ENCODE assay signal across 8 cellular contexts in genomic region chr1:173823776-173824314, GRCh38. TPM values are rescaled to one million over a fixed set of nuclear protein-coding genes. Genes with fewer than 3 reads are reported as not detected.
DNase-seq lines count a peak whose midpoint lies in the region; ATAC-seq and TF ChIP-seq lines count a peak whose summit lies in the region.

No MANE protein-coding gene starts in this region.

- DNase-seq in right atrium auricular region (ENCODE audit: low spot score) (no peak), Right ventricle myocardium inferior (ENCODE audit: missing footprints) (no peak), kidney epithelial cell (ENCODE audit: low read depth) (no peak), thyroid gland (no peak), occipital lobe (lab: John Stamatoyannopoulos, UW) (no peak)
- DNase-seq in activated naive CD8-positive, alpha-beta T cell treated with anti-CD3 and anti-CD28 coated beads, Interleukin-2, amount 10 ng/mL, durations not matched to agents 7 days and 5 days, result no peak
- no peak for DNase-seq in activated effector memory CD4-positive, alpha-beta T cell treated with Interleukin-2 at 50 U/mL for 16 hours

- no peak for ATAC-seq in Right ventricle myocardium inferior
- ATAC-seq in HG03097 (IDR thresholded peaks at IDR 0.05; ENCODE audit: low FRiP score, unreplicated experiment), result peak; percentile 43
- ATAC-seq in activated naive CD8-positive, alpha-beta T cell treated with anti-CD3 and anti-CD28 coated beads, Interleukin-2, amount 10 ng/mL, durations not matched to agents 7 days and 5 days (ENCODE audit: low read depth), result peak; percentile 50

- intact Hi-C loops in Right ventricle myocardium inferior (cut with DNase I) (loop anchor here (1.0 to 10.0 kb wide), 4 partner anchors 346 to 1079 kb away; no protein-coding TSS in a partner anchor), thyroid gland (cut with DNase I) (loop anchor here (10.0 kb wide), 1 partner anchor 399 kb away; no protein-coding TSS in a partner anchor)

- 1% methylated on average over 22 to 25 of the region's 25 CpGs for WGBS in thyroid gland, 2 donors

- TF ChIP-seq POLR2A in thyroid gland (IDR thresholded peaks at IDR 0.05), result no peak

- no peaks in the 10 kb centered on the region for H3K36me3 ChIP-seq in right atrium auricular region
- H3K36me3 ChIP-seq in kidney epithelial cell (ENCODE audit: control insufficient read depth, insufficient read depth, low read length), result no peaks in the 10 kb centered on the region
- H3K36me3 ChIP-seq in thyroid gland, result no peaks in the 10 kb centered on the region

- peak overlapping the region; percentile 92 for H3K4me3 Mint-ChIP-seq in activated naive CD8-positive, alpha-beta T cell treated with anti-CD3 and anti-CD28 coated beads, Interleukin-2, amount 10 ng/mL, durations not matched to agents 7 days and 5 days

- TF ChIP-seq CTCF in right atrium auricular region (IDR thresholded peaks at IDR 0.05) (no peak), kidney epithelial cell (IDR thresholded peaks at IDR 0.05; ENCODE audit: insufficient read depth, low read length, poor library complexity, severe bottlenecking) (no peak), thyroid gland (IDR thresholded peaks at IDR 0.05) (no peak)

- H3K4me1 ChIP-seq in right atrium auricular region (peaks cover 0 to 23% of the 10 kb centered on the region in 2 donors), thyroid gland (peaks cover 5 to 10% of the 10 kb centered on the region in 2 donors)

- no peaks in the 10 kb centered on the region for H3K27me3 Mint-ChIP-seq in activated naive CD8-positive, alpha-beta T cell treated with anti-CD3 and anti-CD28 coated beads, Interleukin-2, amount 10 ng/mL, durations not matched to agents 7 days and 5 days

- H3K27me3 ChIP-seq in right atrium auricular region (no peaks in the 10 kb centered on the region), kidney epithelial cell (ENCODE audit: control insufficient read depth, insufficient read depth, low read length) (no peaks in the 10 kb centered on the region), thyroid gland (no peaks in the 10 kb centered on the region)

- no peaks in the 10 kb centered on the region for H3K9me3 Mint-ChIP-seq in activated naive CD8-positive, alpha-beta T cell treated with anti-CD3 and anti-CD28 coated beads, Interleukin-2, amount 10 ng/mL, durations not matched to agents 7 days and 5 days

- peak overlapping the region; percentile 95 for H3K27ac Mint-ChIP-seq in activated naive CD8-positive, alpha-beta T cell treated with anti-CD3 and anti-CD28 coated beads, Interleukin-2, amount 10 ng/mL, durations not matched to agents 7 days and 5 days

- H3K9me3 ChIP-seq in right atrium auricular region (no peaks in the 10 kb centered on the region), thyroid gland (no peaks in the 10 kb centered on the region)

- H3K4me3 ChIP-seq in right atrium auricular region (peak overlapping the region; percentile 40 to 74), kidney epithelial cell (ENCODE audit: low read depth, low read length) (peak overlapping the region; percentile 81), thyroid gland (replicated peaks in 1 of 3) (peak overlapping the region in 2 of 3 donors; percentile 49 to 84)

- H3K27ac ChIP-seq in right atrium auricular region, result peak overlapping the region; percentile 91 to 95
- H3K27ac ChIP-seq in thyroid gland, result peak overlapping the region in 2 of 3 donors; percentile 80 to 95

- peaks cover 26% of the 10 kb centered on the region for H3K36me3 Mint-ChIP-seq in activated naive CD8-positive, alpha-beta T cell treated with anti-CD3 and anti-CD28 coated beads, Interleukin-2, amount 10 ng/mL, durations not matched to agents 7 days and 5 days

- H3K4me1 Mint-ChIP-seq in activated naive CD8-positive, alpha-beta T cell treated with anti-CD3 and anti-CD28 coated beads, Interleukin-2, amount 10 ng/mL, durations not matched to agents 7 days and 5 days, result peaks cover 39% of the 10 kb centered on the region

- POLR2A ChIA-PET in activated naive CD8-positive, alpha-beta T cell treated with anti-CD3 and anti-CD28 coated beads, Interleukin-2, amount 10 ng/mL, durations not matched to agents 7 days and 5 days (lab: Charles Lee), result interaction anchor here (0.8 to 3.0 kb wide), 12 partner anchors 19 to 436 kb away, joined by 3 to 33 read pairs (median 6); partner anchors contain the start of genes GAS5, KLHL20, PRDX6 and RABGAP1L

RNA-seq across cellular contexts. Expression of gene DARS2, which starts 0.6 kb away (rescaled TPM):
- total RNA-seq in right atrium auricular region, result 10 to 100 TPM; 11.2 to 13.9 TPM
- 13.5 TPM for total RNA-seq in Right ventricle myocardium inferior
- total RNA-seq in activated naive CD8-positive, alpha-beta T cell treated with anti-CD3 and anti-CD28 coated beads, Interleukin-2, amount 10 ng/mL, durations not matched to agents 7 days and 5 days, result 10 to 100 TPM; 21.6 to 22.5 TPM
- total RNA-seq in kidney epithelial cell, result 20.8 and 25.4 TPM in 2 replicates
- 10 to 100 TPM; 14.9 to 26.9 (median 20.7) TPM for total RNA-seq in thyroid gland
- 13.3 TPM for total RNA-seq in occipital lobe

RNA-seq across cellular contexts. Expression of gene CENPL, which starts 0.8 kb away (rescaled TPM):
- total RNA-seq in right atrium auricular region (1 to 10 TPM; 1.5 to 4.2 TPM), Right ventricle myocardium inferior (3.3 TPM), kidney epithelial cell (4.4 and 6.6 TPM in 2 replicates), thyroid gland (1 to 10 TPM; 4.4 to 8.1 (median 5.3) TPM), occipital lobe (25.6 TPM)
- total RNA-seq in activated naive CD8-positive, alpha-beta T cell treated with anti-CD3 and anti-CD28 coated beads, Interleukin-2, amount 10 ng/mL, durations not matched to agents 7 days and 5 days, result 10 to 100 TPM; 33.9 to 34.0 TPM

RNA-seq across cellular contexts. Expression of gene GAS5, which starts 43.9 kb away (rescaled TPM):
- total RNA-seq in right atrium auricular region (100 to 1,000 TPM in 1 of 2 donors, 10 to 100 TPM in 1; 74.6 to 115 TPM), Right ventricle myocardium inferior (46.4 TPM), kidney epithelial cell (2,249 and 2,308 TPM in 2 replicates), thyroid gland (100 to 1,000 TPM; 162 to 625 (median 223) TPM), occipital lobe (605 TPM)
- total RNA-seq in activated naive CD8-positive, alpha-beta T cell treated with anti-CD3 and anti-CD28 coated beads, Interleukin-2, amount 10 ng/mL, durations not matched to agents 7 days and 5 days, result 100 to 1,000 TPM; 421 to 434 TPM

RNA-seq across cellular contexts. Expression of gene ZBTB37, which starts 44.3 kb away (rescaled TPM):
- total RNA-seq in right atrium auricular region, result 1 to 10 TPM; 5.8 to 8.8 TPM
- total RNA-seq in Right ventricle myocardium inferior, result 7.7 TPM
- total RNA-seq in activated naive CD8-positive, alpha-beta T cell treated with anti-CD3 and anti-CD28 coated beads, Interleukin-2, amount 10 ng/mL, durations not matched to agents 7 days and 5 days, result 10 to 100 TPM; 16.2 to 16.4 TPM
- total RNA-seq in kidney epithelial cell, result 7.5 and 7.9 TPM in 2 replicates
- total RNA-seq in thyroid gland, result 10 to 100 TPM; 14.6 to 24.4 (median 17.3) TPM
- 52.7 TPM for total RNA-seq in occipital lobe
